In the genomic region with DNA sequence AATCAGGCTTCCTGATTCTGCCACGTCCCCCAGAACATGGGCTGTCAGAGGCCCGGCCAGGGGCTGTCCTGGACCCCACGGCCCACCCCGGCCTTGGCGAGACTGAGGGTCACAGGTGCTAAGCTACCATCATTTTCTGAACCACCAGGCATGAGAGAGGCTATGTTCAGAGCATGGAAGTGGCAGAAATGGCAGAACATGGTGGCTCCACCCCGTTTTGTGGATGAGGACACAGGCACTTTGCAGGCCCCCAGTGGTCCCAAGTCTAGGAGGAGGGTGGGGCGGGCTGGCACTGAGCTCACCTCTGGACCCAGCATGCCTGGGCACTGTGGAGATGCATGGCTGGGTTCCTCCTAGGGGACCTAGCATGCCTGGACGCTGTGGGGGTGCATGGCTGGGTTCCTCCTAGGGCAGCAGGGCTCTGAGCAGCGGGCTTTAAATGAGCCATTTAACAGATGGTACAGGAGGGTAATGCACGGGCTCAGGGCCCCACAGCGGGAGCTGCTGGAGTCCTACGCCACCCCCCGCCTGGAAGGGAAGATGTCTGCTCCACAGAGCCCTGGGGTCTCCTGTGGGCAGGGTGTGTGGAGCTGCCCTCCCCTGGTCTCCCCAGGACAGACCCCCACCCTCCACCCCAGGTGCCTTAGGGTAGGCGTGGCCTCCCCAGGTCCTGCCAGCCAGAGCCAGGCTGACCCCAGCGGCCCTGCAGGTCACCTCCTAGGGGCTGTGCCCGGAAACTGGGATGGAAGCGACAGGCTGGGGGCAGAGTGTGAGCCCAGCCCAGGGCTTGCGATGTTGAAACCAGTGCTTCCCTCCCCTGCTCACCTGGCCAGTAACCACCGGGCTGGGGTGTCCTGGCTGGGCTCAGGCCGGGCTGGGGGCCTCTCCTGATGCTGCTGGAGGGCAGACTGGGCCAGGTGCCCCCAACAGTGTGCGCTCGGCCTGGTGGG, we compare ENCODE assay signal across 11 cellular contexts. TPM values are rescaled to one million over a fixed set of nuclear protein-coding genes. Genes with fewer than 3 reads are reported as not detected.
DNase-seq lines count a peak whose midpoint lies in the region; ATAC-seq and TF ChIP-seq lines count a peak whose summit lies in the region.
"Had no signal": no experiment of that assay in that cellular context is flagged by ENCODE, and none has a peak within 500 bp of the region (broad histone marks: within the 10 kb centered on the region; RNA-seq: fewer than 3 reads in every experiment).

No MANE protein-coding gene starts in this region.

- 56 to 67% (median 62%) methylated on average over 15 to 22 of the region's 22 CpGs for WGBS in stomach, 5 donors
- 74 to 76% methylated on average over 22 of the region's 22 CpGs for WGBS in sigmoid colon, 2 donors

- H3K36me3 ChIP-seq in Panc1 (ENCODE audit: control insufficient read depth, insufficient read depth, low read length) (no peaks in the 10 kb centered on the region), stomach (no peaks in the 10 kb centered on the region), sigmoid colon (no peaks in the 10 kb centered on the region)

- H3K27me3 Mint-ChIP-seq in activated T-cell treated with anti-CD3 and anti-CD28 coated beads, Interleukin-2, amount 50 U/mL, for 24 hours: peaks cover 9% of the 10 kb centered on the region

- intact Hi-C loops in Panc1 (cut with micrococcal nuclease; ENCODE audit: unreplicated experiment): no loop called here
- intact Hi-C loops in stomach (cut with DNase I; ENCODE audit: low total_unique reads): no loop called here
- intact Hi-C loops in sigmoid colon (cut with DNase I): no loop called here

- no peaks in the 10 kb centered on the region for H3K9me3 Mint-ChIP-seq in activated T-cell treated with anti-CD3 and anti-CD28 coated beads, Interleukin-2, amount 50 U/mL, for 24 hours
- H3K9me3 Mint-ChIP-seq: activated T-cell treated with anti-CD3 and anti-CD28 coated beads, Interleukin-2, amount 50 U/mL, for 4 hours had no signal

- CTCF ChIA-PET in Panc1 (lab: Charles Lee): no interaction called here

- H3K9me3 ChIP-seq in Panc1 (ENCODE audit: control insufficient read depth, insufficient read depth, low read depth, low read length): peaks cover 4% of the 10 kb centered on the region; the same call in 1 of the 2 replicates
- no peaks in the 10 kb centered on the region for H3K9me3 ChIP-seq in stomach
- no peaks in the 10 kb centered on the region for H3K9me3 ChIP-seq in sigmoid colon

- H3K4me3 ChIP-seq in Panc1 (ENCODE audit: low read depth in 2 of 2, low read length in 2 of 2) (peak overlapping the region in 1 of 2 experiments; percentile 13; a peak in 2 of 4 replicates), stomach (no peak overlapping the region), sigmoid colon (no peak overlapping the region)

- H3K36me3 Mint-ChIP-seq in activated T-cell treated with anti-CD3 and anti-CD28 coated beads, Interleukin-2, amount 50 U/mL, for 24 hours (ENCODE audit: low read depth): no peaks in the 10 kb centered on the region

- POLR2A ChIA-PET in Panc1 (lab: Charles Lee): no interaction called here

- peaks cover 7% of the 10 kb centered on the region for H3K4me1 Mint-ChIP-seq in activated T-cell treated with anti-CD3 and anti-CD28 coated beads, Interleukin-2, amount 50 U/mL, for 24 hours (ENCODE audit: low read depth)

- H3K4me1 ChIP-seq in Panc1 (ENCODE audit: control insufficient read depth, insufficient read depth, low read length): peaks cover 55% of the 10 kb centered on the region
- H3K4me1 ChIP-seq in stomach: peaks cover 24 to 55% (median 38%) of the 10 kb centered on the region in 4 donors
- no peaks in the 10 kb centered on the region for H3K4me1 ChIP-seq in sigmoid colon

- TF ChIP-seq POLR2A in stomach (IDR thresholded peaks at IDR 0.05) (no peak), sigmoid colon (IDR thresholded peaks at IDR 0.05) (no peak)

- DNase-seq in activated T-cell treated with anti-CD3 and anti-CD28 coated beads, Interleukin-2, amount 50 U/mL, for 24 hours: peak; percentile 23
- DNase-seq in activated T-cell treated with anti-CD3 and anti-CD28 coated beads, Interleukin-2, amount 50 U/mL, for 48 hours: no peak
- DNase-seq in Panc1 (ENCODE audit: low read depth, low spot score) (peak; percentile 18), islet precursor cell (peak; percentile 51), stomach (no peak), sigmoid colon (no peak), NOMO-1 treated with DMSO at 0.1 percent for 48 hours (lab: John Stamatoyannopoulos, UW; ENCODE audit: unreplicated experiment) (no peak)
- DNase-seq: activated T-cell treated with anti-CD3 and anti-CD28 coated beads, Interleukin-2, amount 50 U/mL, for 4 hours; NCI-H2029 had no signal

- H3K27me3 ChIP-seq in Panc1 (ENCODE audit: control insufficient read depth, insufficient read depth, low read length) (no peaks in the 10 kb centered on the region), stomach (peaks cover 0 to 43% (median 4%) of the 10 kb centered on the region in 3 donors), sigmoid colon (peaks cover 0 to 18% (median 0%) of the 10 kb centered on the region in 3 donors)

- BruUV-seq in Panc1 (replicated peaks; lab: Mats Ljungman, UMichigan): no TSS peak

- no peak overlapping the region for H3K27ac Mint-ChIP-seq in activated T-cell treated with anti-CD3 and anti-CD28 coated beads, Interleukin-2, amount 50 U/mL, for 24 hours

- TF ChIP-seq EP300 in stomach (IDR thresholded peaks at IDR 0.05): no peak
- no peak for TF ChIP-seq EP300 in sigmoid colon (IDR thresholded peaks at IDR 0.05)

- H3K4me3 Mint-ChIP-seq in activated T-cell treated with anti-CD3 and anti-CD28 coated beads, Interleukin-2, amount 50 U/mL, for 24 hours: no peak overlapping the region
- H3K4me3 Mint-ChIP-seq: activated T-cell treated with anti-CD3 and anti-CD28 coated beads, Interleukin-2, amount 50 U/mL, for 4 hours had no signal

- in situ Hi-C loops in Panc1 (cut with HindIII; ENCODE audit: low pct_unique_long_range_greater_than_20kb, low sequenced_read_pairs): no loop called here

- ATAC-seq in Panc1 (peak; percentile 51), GM19328 (IDR thresholded peaks at IDR 0.05; ENCODE audit: unreplicated experiment) (no peak)

- H3K27ac ChIP-seq in Panc1 (ENCODE audit: low read length): peak overlapping the region; percentile 96
- H3K27ac ChIP-seq in stomach: peak overlapping the region; percentile 70 to 86 (median 83)
- peak overlapping the region in 1 of 4 donors; percentile 29 for H3K27ac ChIP-seq in sigmoid colon

- TF ChIP-seq CTCF in Panc1 (IDR thresholded peaks at IDR 0.05) (no peak), stomach (IDR thresholded peaks at IDR 0.05) (no peak), sigmoid colon (IDR thresholded peaks at IDR 0.05) (no peak)

RNA-seq across cellular contexts. Expression of a gene that starts 6.1 kb away (rescaled TPM):
- total RNA-seq in Panc1 (2021; ENCODE audit: unreplicated experiment): 0.03 TPM
- 0.04 TPM for polyA plus RNA-seq in Panc1 (2012; ENCODE audit: insufficient read length)
- total RNA-seq in stomach: 1,000 to 10,000 TPM in 1 of 5 donors, 100 to 1,000 TPM in 3, 1 to 10 TPM in 1; 2.0 to 1,253 (median 605) TPM
- 10 to 100 TPM in 2 of 3 donors, 1 to 10 TPM in 1; 5.5 to 77.0 (median 24.0) TPM for polyA plus RNA-seq in stomach
- under 1 TPM in 1 of 4 donors, not detected in 3; under 0.01 TPM for total RNA-seq in sigmoid colon
- under 1 TPM in 2 of 3 donors, not detected in 1; under 0.01 to 0.09 TPM for polyA plus RNA-seq in sigmoid colon
- total RNA-seq: urinary bladder had no signal
- polyA plus RNA-seq: urinary bladder had no signal

Comparison
In these comparisons a context has a peak if more than half of its experiments do, and no peak if none do; other contexts are left out.
1. DNase-seq: peak in activated T-cell treated with anti-CD3 and anti-CD28 coated beads, Interleukin-2, amount 50 U/mL, for 24 hours (single experiment), Panc1 (single experiment) and islet precursor cell (single experiment); none in activated T-cell treated with anti-CD3 and anti-CD28 coated beads, Interleukin-2, amount 50 U/mL, for 48 hours (0 of 2), stomach (single experiment), sigmoid colon (single experiment) and NOMO-1 treated with DMSO at 0.1 percent for 48 hours (single experiment).